Comparison of ENCODE assay signal across 1 cellular context in the genomic region with DNA sequence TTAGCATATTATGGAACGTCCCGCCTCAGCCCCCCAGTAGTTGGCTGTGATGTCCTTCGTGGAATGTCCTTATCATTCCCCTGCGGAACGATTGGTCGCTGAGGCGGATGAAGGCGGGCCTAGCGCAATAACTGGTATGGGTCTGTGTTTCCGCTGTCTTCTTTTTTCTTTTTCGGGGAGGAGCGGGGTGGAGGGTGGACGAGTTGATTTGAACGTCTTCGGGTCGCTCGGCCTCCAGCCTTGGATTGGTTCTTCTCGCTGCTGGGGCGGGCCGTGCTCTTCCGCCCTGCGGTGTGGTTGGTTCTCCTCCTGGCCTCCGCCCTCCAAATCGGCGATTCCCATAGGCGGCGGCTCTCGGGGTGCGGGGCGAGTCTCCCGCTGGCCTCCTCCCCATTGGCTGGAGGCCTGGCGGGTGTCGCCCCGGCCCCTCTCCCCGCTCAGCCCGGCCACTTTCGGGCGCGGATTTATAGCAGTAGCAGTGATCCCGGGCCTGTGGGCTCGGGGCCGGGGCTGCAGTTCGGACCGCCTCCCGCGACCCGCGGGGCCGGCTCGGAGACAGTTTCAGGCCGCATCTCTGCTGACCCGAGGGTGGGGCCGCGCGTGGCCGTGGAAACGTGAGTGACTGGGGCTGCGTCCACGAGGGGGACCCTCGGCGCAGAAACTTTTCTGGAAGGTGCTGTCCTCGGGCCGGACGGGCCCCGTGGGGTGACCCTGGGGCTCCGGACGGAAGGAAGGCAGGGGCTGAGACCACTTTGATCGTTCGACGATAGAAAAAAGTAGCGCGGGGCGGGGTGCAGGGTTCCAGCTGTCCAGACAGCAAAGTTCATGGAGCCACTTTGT.
TF ChIP-seq lines count a peak whose summit lies in the region.

No MANE protein-coding gene starts in this region.

TF ChIP-seq in K562, 482 proteins besides CTCF, POLR2A, EP300 and RAD21 (continued from another document and continues in another):
- TF ChIP-seq DACH1 (IDR thresholded peaks at IDR 0.05; ENCODE audit: partially characterized antibody) (no peak), ZBTB1 (CRISPR knock-in tag; IDR thresholded peaks at IDR 0.05; ENCODE audit: borderline replicate concordance, low read depth) (no peak), TEAD1 (CRISPR knock-in tag; IDR thresholded peaks at IDR 0.05) (peak in 1 of 2 experiments; percentile 95; a peak in 2 of 4 replicates), TOE1 (IDR thresholded peaks at IDR 0.05; ENCODE audit: borderline replicate concordance) (no peak), TOE1 (CRISPR knock-in tag; IDR thresholded peaks at IDR 0.05; ENCODE audit: borderline replicate concordance, low read depth) (no peak), HOXB6 (CRISPR knock-in tag; IDR thresholded peaks at IDR 0.05; ENCODE audit: borderline replicate concordance) (no peak), NFIC (IDR thresholded peaks at IDR 0.05) (no peak), SRSF7 (optimal IDR thresholded peaks at IDR 0.05; ENCODE audit: low read depth, low read length) (no peak), PHB (CRISPR knock-in tag; IDR thresholded peaks at IDR 0.05) (no peak), ZNF668 (CRISPR knock-in tag; IDR thresholded peaks at IDR 0.05) (no peak), ZZZ3 (IDR thresholded peaks at IDR 0.05) (no peak), BHLHE40 (IDR thresholded peaks at IDR 0.05; ENCODE audit: low read length) (peak; percentile 56), KDM2B (CRISPR knock-in tag; IDR thresholded peaks at IDR 0.05) (no peak), SMARCB1 (IDR thresholded peaks at IDR 0.05; ENCODE audit: insufficient read length, low read depth) (no peak), BRF1 (IDR thresholded peaks at IDR 0.05; ENCODE audit: borderline replicate concordance, extremely low read depth, insufficient read length) (no peak), SAP30 (IDR thresholded peaks at IDR 0.05; ENCODE audit: borderline replicate concordance, insufficient read depth, low read depth, low read length, poor library complexity, severe bottlenecking) (peak; percentile 54), NFRKB (IDR thresholded peaks at IDR 0.05; ENCODE audit: low read depth) (no peak), PURB (CRISPR knock-in tag; IDR thresholded peaks at IDR 0.05; ENCODE audit: low read depth) (no peak), RBM39 (optimal IDR thresholded peaks at IDR 0.05; ENCODE audit: low read depth, low read length) (no peak), ZNF584 (CRISPR knock-in tag; IDR thresholded peaks at IDR 0.05; ENCODE audit: low read depth) (no peak), TEAD4 (IDR thresholded peaks at IDR 0.05; ENCODE audit: low read length) (peak; percentile 59), TEAD4 (CRISPR knock-in tag; IDR thresholded peaks at IDR 0.05; ENCODE audit: borderline replicate concordance) (no peak)
- TF ChIP-seq, protein P1, sequence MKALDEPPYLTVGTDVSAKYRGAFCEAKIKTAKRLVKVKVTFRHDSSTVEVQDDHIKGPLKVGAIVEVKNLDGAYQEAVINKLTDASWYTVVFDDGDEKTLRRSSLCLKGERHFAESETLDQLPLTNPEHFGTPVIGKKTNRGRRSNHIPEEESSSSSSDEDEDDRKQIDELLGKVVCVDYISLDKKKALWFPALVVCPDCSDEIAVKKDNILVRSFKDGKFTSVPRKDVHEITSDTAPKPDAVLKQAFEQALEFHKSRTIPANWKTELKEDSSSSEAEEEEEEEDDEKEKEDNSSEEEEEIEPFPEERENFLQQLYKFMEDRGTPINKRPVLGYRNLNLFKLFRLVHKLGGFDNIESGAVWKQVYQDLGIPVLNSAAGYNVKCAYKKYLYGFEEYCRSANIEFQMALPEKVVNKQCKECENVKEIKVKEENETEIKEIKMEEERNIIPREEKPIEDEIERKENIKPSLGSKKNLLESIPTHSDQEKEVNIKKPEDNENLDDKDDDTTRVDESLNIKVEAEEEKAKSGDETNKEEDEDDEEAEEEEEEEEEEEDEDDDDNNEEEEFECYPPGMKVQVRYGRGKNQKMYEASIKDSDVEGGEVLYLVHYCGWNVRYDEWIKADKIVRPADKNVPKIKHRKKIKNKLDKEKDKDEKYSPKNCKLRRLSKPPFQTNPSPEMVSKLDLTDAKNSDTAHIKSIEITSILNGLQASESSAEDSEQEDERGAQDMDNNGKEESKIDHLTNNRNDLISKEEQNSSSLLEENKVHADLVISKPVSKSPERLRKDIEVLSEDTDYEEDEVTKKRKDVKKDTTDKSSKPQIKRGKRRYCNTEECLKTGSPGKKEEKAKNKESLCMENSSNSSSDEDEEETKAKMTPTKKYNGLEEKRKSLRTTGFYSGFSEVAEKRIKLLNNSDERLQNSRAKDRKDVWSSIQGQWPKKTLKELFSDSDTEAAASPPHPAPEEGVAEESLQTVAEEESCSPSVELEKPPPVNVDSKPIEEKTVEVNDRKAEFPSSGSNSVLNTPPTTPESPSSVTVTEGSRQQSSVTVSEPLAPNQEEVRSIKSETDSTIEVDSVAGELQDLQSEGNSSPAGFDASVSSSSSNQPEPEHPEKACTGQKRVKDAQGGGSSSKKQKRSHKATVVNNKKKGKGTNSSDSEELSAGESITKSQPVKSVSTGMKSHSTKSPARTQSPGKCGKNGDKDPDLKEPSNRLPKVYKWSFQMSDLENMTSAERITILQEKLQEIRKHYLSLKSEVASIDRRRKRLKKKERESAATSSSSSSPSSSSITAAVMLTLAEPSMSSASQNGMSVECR (CRISPR knock-in tag; IDR thresholded peaks at IDR 0.05): no peak
- TF ChIP-seq, protein P2, sequence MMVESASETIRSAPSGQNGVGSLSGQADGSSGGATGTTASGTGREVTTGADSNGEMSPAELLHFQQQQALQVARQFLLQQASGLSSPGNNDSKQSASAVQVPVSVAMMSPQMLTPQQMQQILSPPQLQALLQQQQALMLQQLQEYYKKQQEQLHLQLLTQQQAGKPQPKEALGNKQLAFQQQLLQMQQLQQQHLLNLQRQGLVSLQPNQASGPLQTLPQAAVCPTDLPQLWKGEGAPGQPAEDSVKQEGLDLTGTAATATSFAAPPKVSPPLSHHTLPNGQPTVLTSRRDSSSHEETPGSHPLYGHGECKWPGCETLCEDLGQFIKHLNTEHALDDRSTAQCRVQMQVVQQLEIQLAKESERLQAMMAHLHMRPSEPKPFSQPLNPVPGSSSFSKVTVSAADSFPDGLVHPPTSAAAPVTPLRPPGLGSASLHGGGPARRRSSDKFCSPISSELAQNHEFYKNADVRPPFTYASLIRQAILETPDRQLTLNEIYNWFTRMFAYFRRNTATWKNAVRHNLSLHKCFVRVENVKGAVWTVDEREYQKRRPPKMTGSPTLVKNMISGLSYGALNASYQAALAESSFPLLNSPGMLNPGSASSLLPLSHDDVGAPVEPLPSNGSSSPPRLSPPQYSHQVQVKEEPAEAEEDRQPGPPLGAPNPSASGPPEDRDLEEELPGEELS (CRISPR knock-in tag; IDR thresholded peaks at IDR 0.05; ENCODE audit: borderline replicate concordance): no peak
- TF ChIP-seq, protein P3, sequence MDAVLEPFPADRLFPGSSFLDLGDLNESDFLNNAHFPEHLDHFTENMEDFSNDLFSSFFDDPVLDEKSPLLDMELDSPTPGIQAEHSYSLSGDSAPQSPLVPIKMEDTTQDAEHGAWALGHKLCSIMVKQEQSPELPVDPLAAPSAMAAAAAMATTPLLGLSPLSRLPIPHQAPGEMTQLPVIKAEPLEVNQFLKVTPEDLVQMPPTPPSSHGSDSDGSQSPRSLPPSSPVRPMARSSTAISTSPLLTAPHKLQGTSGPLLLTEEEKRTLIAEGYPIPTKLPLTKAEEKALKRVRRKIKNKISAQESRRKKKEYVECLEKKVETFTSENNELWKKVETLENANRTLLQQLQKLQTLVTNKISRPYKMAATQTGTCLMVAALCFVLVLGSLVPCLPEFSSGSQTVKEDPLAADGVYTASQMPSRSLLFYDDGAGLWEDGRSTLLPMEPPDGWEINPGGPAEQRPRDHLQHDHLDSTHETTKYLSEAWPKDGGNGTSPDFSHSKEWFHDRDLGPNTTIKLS (IDR thresholded peaks at IDR 0.05; ENCODE audit: borderline replicate concordance, low read depth): no peak
- TF ChIP-seq, protein P4, sequence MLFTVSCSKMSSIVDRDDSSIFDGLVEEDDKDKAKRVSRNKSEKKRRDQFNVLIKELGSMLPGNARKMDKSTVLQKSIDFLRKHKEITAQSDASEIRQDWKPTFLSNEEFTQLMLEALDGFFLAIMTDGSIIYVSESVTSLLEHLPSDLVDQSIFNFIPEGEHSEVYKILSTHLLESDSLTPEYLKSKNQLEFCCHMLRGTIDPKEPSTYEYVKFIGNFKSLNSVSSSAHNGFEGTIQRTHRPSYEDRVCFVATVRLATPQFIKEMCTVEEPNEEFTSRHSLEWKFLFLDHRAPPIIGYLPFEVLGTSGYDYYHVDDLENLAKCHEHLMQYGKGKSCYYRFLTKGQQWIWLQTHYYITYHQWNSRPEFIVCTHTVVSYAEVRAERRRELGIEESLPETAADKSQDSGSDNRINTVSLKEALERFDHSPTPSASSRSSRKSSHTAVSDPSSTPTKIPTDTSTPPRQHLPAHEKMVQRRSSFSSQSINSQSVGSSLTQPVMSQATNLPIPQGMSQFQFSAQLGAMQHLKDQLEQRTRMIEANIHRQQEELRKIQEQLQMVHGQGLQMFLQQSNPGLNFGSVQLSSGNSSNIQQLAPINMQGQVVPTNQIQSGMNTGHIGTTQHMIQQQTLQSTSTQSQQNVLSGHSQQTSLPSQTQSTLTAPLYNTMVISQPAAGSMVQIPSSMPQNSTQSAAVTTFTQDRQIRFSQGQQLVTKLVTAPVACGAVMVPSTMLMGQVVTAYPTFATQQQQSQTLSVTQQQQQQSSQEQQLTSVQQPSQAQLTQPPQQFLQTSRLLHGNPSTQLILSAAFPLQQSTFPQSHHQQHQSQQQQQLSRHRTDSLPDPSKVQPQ (CRISPR knock-in tag; IDR thresholded peaks at IDR 0.05; ENCODE audit: borderline replicate concordance): no peak
- TF ChIP-seq, protein P5, sequence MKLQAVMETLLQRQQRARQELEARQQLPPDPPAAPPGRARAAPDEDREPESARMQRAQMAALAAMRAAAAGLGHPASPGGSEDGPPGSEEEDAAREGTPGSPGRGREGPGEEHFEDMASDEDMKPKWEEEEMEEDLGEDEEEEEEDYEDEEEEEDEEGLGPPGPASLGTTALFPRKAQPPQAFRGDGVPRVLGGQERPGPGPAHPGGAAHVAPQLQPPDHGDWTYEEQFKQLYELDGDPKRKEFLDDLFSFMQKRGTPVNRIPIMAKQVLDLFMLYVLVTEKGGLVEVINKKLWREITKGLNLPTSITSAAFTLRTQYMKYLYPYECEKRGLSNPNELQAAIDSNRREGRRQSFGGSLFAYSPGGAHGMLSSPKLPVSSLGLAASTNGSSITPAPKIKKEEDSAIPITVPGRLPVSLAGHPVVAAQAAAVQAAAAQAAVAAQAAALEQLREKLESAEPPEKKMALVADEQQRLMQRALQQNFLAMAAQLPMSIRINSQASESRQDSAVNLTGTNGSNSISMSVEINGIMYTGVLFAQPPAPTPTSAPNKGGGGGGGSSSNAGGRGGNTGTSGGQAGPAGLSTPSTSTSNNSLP (IDR thresholded peaks at IDR 0.05; ENCODE audit: borderline replicate concordance, low read depth, low read length): peak; percentile 66; the same call in 1 of the 2 replicates
- TF ChIP-seq, protein P6, sequence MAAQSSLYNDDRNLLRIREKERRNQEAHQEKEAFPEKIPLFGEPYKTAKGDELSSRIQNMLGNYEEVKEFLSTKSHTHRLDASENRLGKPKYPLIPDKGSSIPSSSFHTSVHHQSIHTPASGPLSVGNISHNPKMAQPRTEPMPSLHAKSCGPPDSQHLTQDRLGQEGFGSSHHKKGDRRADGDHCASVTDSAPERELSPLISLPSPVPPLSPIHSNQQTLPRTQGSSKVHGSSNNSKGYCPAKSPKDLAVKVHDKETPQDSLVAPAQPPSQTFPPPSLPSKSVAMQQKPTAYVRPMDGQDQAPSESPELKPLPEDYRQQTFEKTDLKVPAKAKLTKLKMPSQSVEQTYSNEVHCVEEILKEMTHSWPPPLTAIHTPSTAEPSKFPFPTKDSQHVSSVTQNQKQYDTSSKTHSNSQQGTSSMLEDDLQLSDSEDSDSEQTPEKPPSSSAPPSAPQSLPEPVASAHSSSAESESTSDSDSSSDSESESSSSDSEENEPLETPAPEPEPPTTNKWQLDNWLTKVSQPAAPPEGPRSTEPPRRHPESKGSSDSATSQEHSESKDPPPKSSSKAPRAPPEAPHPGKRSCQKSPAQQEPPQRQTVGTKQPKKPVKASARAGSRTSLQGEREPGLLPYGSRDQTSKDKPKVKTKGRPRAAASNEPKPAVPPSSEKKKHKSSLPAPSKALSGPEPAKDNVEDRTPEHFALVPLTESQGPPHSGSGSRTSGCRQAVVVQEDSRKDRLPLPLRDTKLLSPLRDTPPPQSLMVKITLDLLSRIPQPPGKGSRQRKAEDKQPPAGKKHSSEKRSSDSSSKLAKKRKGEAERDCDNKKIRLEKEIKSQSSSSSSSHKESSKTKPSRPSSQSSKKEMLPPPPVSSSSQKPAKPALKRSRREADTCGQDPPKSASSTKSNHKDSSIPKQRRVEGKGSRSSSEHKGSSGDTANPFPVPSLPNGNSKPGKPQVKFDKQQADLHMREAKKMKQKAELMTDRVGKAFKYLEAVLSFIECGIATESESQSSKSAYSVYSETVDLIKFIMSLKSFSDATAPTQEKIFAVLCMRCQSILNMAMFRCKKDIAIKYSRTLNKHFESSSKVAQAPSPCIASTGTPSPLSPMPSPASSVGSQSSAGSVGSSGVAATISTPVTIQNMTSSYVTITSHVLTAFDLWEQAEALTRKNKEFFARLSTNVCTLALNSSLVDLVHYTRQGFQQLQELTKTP (IDR thresholded peaks at IDR 0.05; ENCODE audit: low read depth in 1 of 2, partially characterized antibody in 2 of 2): no peak
- TF ChIP-seq, protein P7, sequence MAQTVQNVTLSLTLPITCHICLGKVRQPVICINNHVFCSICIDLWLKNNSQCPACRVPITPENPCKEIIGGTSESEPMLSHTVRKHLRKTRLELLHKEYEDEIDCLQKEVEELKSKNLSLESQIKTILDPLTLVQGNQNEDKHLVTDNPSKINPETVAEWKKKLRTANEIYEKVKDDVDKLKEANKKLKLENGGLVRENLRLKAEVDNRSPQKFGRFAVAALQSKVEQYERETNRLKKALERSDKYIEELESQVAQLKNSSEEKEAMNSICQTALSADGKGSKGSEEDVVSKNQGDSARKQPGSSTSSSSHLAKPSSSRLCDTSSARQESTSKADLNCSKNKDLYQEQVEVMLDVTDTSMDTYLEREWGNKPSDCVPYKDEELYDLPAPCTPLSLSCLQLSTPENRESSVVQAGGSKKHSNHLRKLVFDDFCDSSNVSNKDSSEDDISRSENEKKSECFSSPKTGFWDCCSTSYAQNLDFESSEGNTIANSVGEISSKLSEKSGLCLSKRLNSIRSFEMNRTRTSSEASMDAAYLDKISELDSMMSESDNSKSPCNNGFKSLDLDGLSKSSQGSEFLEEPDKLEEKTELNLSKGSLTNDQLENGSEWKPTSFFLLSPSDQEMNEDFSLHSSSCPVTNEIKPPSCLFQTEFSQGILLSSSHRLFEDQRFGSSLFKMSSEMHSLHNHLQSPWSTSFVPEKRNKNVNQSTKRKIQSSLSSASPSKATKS (CRISPR knock-in tag; IDR thresholded peaks at IDR 0.05): no peak
- TF ChIP-seq, protein P8, sequence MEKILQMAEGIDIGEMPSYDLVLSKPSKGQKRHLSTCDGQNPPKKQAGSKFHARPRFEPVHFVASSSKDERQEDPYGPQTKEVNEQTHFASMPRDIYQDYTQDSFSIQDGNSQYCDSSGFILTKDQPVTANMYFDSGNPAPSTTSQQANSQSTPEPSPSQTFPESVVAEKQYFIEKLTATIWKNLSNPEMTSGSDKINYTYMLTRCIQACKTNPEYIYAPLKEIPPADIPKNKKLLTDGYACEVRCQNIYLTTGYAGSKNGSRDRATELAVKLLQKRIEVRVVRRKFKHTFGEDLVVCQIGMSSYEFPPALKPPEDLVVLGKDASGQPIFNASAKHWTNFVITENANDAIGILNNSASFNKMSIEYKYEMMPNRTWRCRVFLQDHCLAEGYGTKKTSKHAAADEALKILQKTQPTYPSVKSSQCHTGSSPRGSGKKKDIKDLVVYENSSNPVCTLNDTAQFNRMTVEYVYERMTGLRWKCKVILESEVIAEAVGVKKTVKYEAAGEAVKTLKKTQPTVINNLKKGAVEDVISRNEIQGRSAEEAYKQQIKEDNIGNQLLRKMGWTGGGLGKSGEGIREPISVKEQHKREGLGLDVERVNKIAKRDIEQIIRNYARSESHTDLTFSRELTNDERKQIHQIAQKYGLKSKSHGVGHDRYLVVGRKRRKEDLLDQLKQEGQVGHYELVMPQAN (IDR thresholded peaks at IDR 0.05; ENCODE audit: borderline replicate concordance): peak; percentile 78
